ENCODE assay signal across 21 cellular contexts in the genomic region with DNA sequence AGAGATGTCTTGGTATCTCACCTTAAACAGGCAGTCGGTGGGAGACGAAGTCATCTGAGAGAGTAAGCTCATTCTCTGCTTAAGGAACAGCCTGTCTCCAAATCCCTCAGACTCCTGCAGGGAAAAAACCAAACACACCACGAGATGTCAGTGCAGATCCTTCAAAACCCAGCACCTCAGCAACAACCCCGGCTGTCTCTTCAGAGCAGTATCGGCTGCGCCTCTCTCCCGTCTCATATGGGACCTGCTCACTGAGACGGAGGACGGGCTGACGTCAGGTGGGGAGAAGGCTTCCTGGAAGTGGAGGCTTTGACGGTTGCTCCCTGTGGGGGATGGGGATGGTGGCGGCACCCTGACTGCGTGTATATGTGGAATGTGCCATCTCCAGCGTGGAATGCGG. TPM values are rescaled to one million over a fixed set of nuclear protein-coding genes. Genes with fewer than 3 reads are reported as not detected.
A peak's percentile ranks its signal among the peaks of the same experiment; 100 is the strongest.
DNase-seq lines count a peak whose midpoint lies in the region; ATAC-seq and TF ChIP-seq lines count a peak whose summit lies in the region.
"Had no signal": no experiment of that assay in that cellular context is flagged by ENCODE, and none has a peak within 500 bp of the region (broad histone marks: within the 10 kb centered on the region; RNA-seq: fewer than 3 reads in every experiment).

No MANE protein-coding gene starts in this region.

- H3K27ac ChIP-seq in A673 (ENCODE audit: low read depth, low read length, poor library complexity, severe bottlenecking), result no peak overlapping the region
- no peak overlapping the region for H3K27ac ChIP-seq in caudate nucleus (ENCODE audit: low read depth, low read length)
- no peak overlapping the region for H3K27ac ChIP-seq in gastroesophageal sphincter

- DNase-seq in A673 (ENCODE audit: low spot score) (peak; percentile 21), HuH-7 (ENCODE audit: low spot score) (peak; percentile 34), caudate nucleus (lab: John Stamatoyannopoulos, UW) (peak in 37 of 61 donors; percentile 1 to 88 (median 25)), left lobe of liver (ENCODE audit: low spot score) (no peak), GM19238 (ENCODE audit: insufficient read length, low spot score) (no peak), activated T-cell treated with anti-CD3 and anti-CD28 coated beads for 4 hours (no peak)
- no peak for DNase-seq in stimulated activated naive CD8-positive, alpha-beta T cell treated with anti-CD3 and anti-CD28 coated beads, Interleukin-15, Interleukin-2, amounts not matched to agents 100 U/mL and 50 U/mL, for 24 hours
- DNase-seq: 8988T, AML-193, DMS79 treated with DMSO at 0.1 percent for 48 hours, H7, KBM-7, NCI-H1092, NCI-H1436 treated with DMSO at 0.1 percent for 48 hours, NCI-H2029, NCI-H345, NCI-H524, NCI-H82 had no signal

- WGBS in gastroesophageal sphincter (ENCODE audit: low coverage in 1 of 2), 2 donors, result 100% methylated on average over 2 of the region's 15 CpGs

- BruUV-seq in A673 (replicated peaks; lab: Mats Ljungman, UMichigan), result no TSS peak

- CTCF ChIA-PET in A673 (lab: Charles Lee), result no interaction called here

- no peak for TF ChIP-seq EP300 in gastroesophageal sphincter (IDR thresholded peaks at IDR 0.05)

- intact Hi-C loops in A673 (cut with micrococcal nuclease; ENCODE audit: unreplicated experiment), result no loop called here

- peak; percentile 34 for ATAC-seq in left lobe of liver
- ATAC-seq in stimulated activated naive CD8-positive, alpha-beta T cell treated with anti-CD3 and anti-CD28 coated beads, Interleukin-15, Interleukin-2, amounts not matched to agents 100 U/mL and 50 U/mL, for 24 hours, result no peak
- no peak for ATAC-seq in gastroesophageal sphincter
- ATAC-seq: GM12878, Panc1 had no signal

- no peaks in the 10 kb centered on the region for H3K27me3 ChIP-seq in A673 (replicated peaks; ENCODE audit: insufficient read depth, low read depth, low read length, poor library complexity)
- H3K27me3 ChIP-seq in gastroesophageal sphincter, result no peaks in the 10 kb centered on the region

- H3K9me3 ChIP-seq in A673 (ENCODE audit: low read depth, low read length, poor library complexity, severe bottlenecking) (no peaks in the 10 kb centered on the region), gastroesophageal sphincter (no peaks in the 10 kb centered on the region)

- H3K36me3 ChIP-seq in A673 (ENCODE audit: insufficient read depth, low read length, poor library complexity, severe bottlenecking) (no peaks in the 10 kb centered on the region), gastroesophageal sphincter (peaks cover 0 to 100% of the 10 kb centered on the region in 2 donors)

- no peak for TF ChIP-seq CTCF in A673 (conservative IDR thresholded peaks at IDR 0.05; ENCODE audit: low read depth, low read length)
- no peak for TF ChIP-seq CTCF in gastroesophageal sphincter (IDR thresholded peaks at IDR 0.05)

- TF ChIP-seq POLR2A in gastroesophageal sphincter (IDR thresholded peaks at IDR 0.05), result no peak

- H3K4me3 ChIP-seq in A673 (ENCODE audit: low read depth, low read length, poor library complexity, severe bottlenecking) (no peak overlapping the region), gastroesophageal sphincter (no peak overlapping the region)
- H3K4me3 ChIP-seq: GM12878 had no signal

- H3K4me1 ChIP-seq in A673 (ENCODE audit: insufficient read depth, low read length, poor library complexity, severe bottlenecking) (no peaks in the 10 kb centered on the region), gastroesophageal sphincter (no peaks in the 10 kb centered on the region)

- POLR2A ChIA-PET in A673 (lab: Charles Lee; ENCODE audit: low non-redundant PET), result no interaction called here

RNA-seq across cellular contexts. Expression of a gene that starts 43.6 kb away (rescaled TPM):
- total RNA-seq in A673 (2021), result 25.0 and 27.8 TPM in 2 replicates
- total RNA-seq in left lobe of liver, result 8.4 TPM
- total RNA-seq in gastroesophageal sphincter, result 10 to 100 TPM; 43.5 to 63.3 (median 52.6) TPM

RNA-seq across cellular contexts. Expression of a gene that starts 44.3 kb away (rescaled TPM):
- total RNA-seq in A673 (2021) (0.13 and 0.15 TPM in 2 replicates), left lobe of liver (0.10 TPM), gastroesophageal sphincter (1 to 10 TPM in 3 of 4 donors, under 1 TPM in 1; 0.54 to 4.5 (median 2.6) TPM)

RNA-seq across cellular contexts. Expression of a gene that starts 50.4 kb away (rescaled TPM):
- total RNA-seq in A673 (2021), result 242 and 255 TPM in 2 replicates
- total RNA-seq in left lobe of liver, result 32.7 TPM
- total RNA-seq in gastroesophageal sphincter, result 100 to 1,000 TPM; 115 to 197 (median 132) TPM

Comparison
In these comparisons a context has a peak if more than half of its experiments do, and no peak if none do; other contexts are left out.
1. DNase-seq: peak in A673 (single experiment), HuH-7 (single experiment) and caudate nucleus (37 of 61); none in left lobe of liver (single experiment), stimulated activated naive CD8-positive, alpha-beta T cell treated with anti-CD3 and anti-CD28 coated beads, Interleukin-15, Interleukin-2, amounts not matched to agents 100 U/mL and 50 U/mL, for 24 hours (single experiment), GM19238 (single experiment) and activated T-cell treated with anti-CD3 and anti-CD28 coated beads for 4 hours (single experiment).